In the genomic region with DNA sequence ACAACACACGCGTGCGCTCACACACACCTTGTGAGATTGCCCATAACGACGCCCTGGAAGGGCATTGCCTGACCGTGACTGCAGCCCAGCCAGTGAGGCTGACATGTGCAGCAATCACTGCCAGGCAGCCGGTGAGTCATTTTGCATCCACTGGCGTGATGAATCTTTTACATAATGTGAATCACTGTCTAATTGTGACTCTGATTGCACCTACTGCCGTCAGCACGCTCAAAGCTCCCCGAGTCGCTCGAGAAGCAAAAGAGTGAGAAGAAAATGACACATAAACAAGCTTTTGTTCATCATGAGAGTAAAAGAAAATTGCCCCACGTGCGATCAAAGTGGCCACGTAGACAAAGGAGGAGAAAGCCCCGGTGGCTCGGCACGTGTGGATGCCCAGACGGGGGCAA, we compare ENCODE assay signal across 8 cellular contexts.
DNase-seq lines count a peak whose midpoint lies in the region; ATAC-seq, FAIRE-seq and TF ChIP-seq lines count a peak whose summit lies in the region.

No MANE protein-coding gene starts in this region.

- no peaks in the 10 kb centered on the region for H3K4me1 ChIP-seq in osteoblast (ENCODE audit: insufficient read depth, low read length)

- H3K9me3 ChIP-seq in osteoblast (ENCODE audit: low read depth, low read length) (no peaks in the 10 kb centered on the region), WERI-Rb-1 (ENCODE audit: severe bottlenecking) (no peaks in the 10 kb centered on the region)

- H3K27me3 ChIP-seq in osteoblast (ENCODE audit: insufficient read depth, low read length) (peaks cover 14% of the 10 kb centered on the region), WERI-Rb-1 (ENCODE audit: insufficient read depth, low read depth, severe bottlenecking) (no peaks in the 10 kb centered on the region)

- H3K4me2 ChIP-seq in osteoblast (ENCODE audit: insufficient read depth, low read length) = peak overlapping the region; percentile 49

- in situ Hi-C loops in GM13977 (cut with MboI; ENCODE audit: low pct_unique_long_range_greater_than_20kb, low sequenced_read_pairs, unreplicated experiment) = no loop called here

- no peaks in the 10 kb centered on the region for H4K20me1 ChIP-seq in osteoblast (ENCODE audit: insufficient read depth, low read length)

- no peak overlapping the region for H3K27ac ChIP-seq in osteoblast (ENCODE audit: low read depth, low read length)
- H3K27ac ChIP-seq in WERI-Rb-1 = no peak overlapping the region

- no peak for TF ChIP-seq CTCF in GM13977 (IDR thresholded peaks at IDR 0.05; ENCODE audit: extremely low read depth, insufficient read depth, missing control alignments)
- TF ChIP-seq CTCF in osteoblast (IDR thresholded peaks at IDR 0.05; ENCODE audit: extremely low read depth, low read depth, low read length) = no peak
- TF ChIP-seq CTCF in WERI-Rb-1 (IDR thresholded peaks at IDR 0.05; ENCODE audit: low read depth, low read length) = no peak

- H3K36me3 ChIP-seq in osteoblast (ENCODE audit: insufficient read depth, low read length) (no peaks in the 10 kb centered on the region), WERI-Rb-1 (no peaks in the 10 kb centered on the region)

- FAIRE-seq in RCC 7860 (lab: Jason Lieb, UNC) = peak; percentile 85

- no peak overlapping the region for H3K4me3 ChIP-seq in osteoblast (ENCODE audit: insufficient read depth, low read length)
- H3K4me3 ChIP-seq in WERI-Rb-1 (ENCODE audit: low read depth, low read length) = no peak overlapping the region

- no peaks in the 10 kb centered on the region for H3K79me2 ChIP-seq in osteoblast (ENCODE audit: insufficient read depth, low read length)

- no peak overlapping the region for H2AFZ ChIP-seq in osteoblast (ENCODE audit: low read length)

- DNase-seq in GM13977 (ENCODE audit: low spot score) = peak; percentile 28
- peak; percentile 8 for DNase-seq in HCEC 1CT
- peak; percentile 78 for DNase-seq in RCC 7860 (ENCODE audit: low spot score)
- DNase-seq in osteoblast (ENCODE audit: insufficient read length, low spot score, missing footprints) = no peak
- no peak for DNase-seq in NCI-H187 treated with DMSO at 0.1 percent for 48 hours (lab: John Stamatoyannopoulos, UW)
- no peak for DNase-seq in WERI-Rb-1
- DNase-seq in left lobe of liver (ENCODE audit: low spot score) = no peak
- DNase-seq in NCI-H226 = no peak

- no peak for ATAC-seq in left lobe of liver

Comparison
In these comparisons a context has a peak if more than half of its experiments do, and no peak if none do; other contexts are left out.
1. DNase-seq: peak in GM13977 (single experiment), HCEC 1CT (single experiment) and RCC 7860 (single experiment); none in osteoblast (single experiment), NCI-H187 treated with DMSO at 0.1 percent for 48 hours (single experiment), WERI-Rb-1 (single experiment), left lobe of liver (single experiment) and NCI-H226 (single experiment).